In genomic region chr3:72445827-72446405, GRCh38 we compare ENCODE assay signal across 9 cellular contexts. TPM values are rescaled to one million over a fixed set of nuclear protein-coding genes. Genes with fewer than 3 reads are reported as not detected.
A peak's percentile ranks its signal among the peaks of the same experiment; 100 is the strongest.
DNase-seq lines count a peak whose midpoint lies in the region; FAIRE-seq and TF ChIP-seq lines count a peak whose summit lies in the region.
"Had no signal": no experiment of that assay in that cellular context is flagged by ENCODE, and none has a peak within 500 bp of the region (broad histone marks: within the 10 kb centered on the region; RNA-seq: fewer than 3 reads in every experiment).

No MANE protein-coding gene starts in this region.

- H3K4me3 ChIP-seq in thymus (ENCODE audit: low read length), result peak overlapping the region; percentile 90

- peaks cover 4% of the 10 kb centered on the region for H3K9me3 Mint-ChIP-seq in activated CD4-positive, alpha-beta T cell treated with anti-CD3 and anti-CD28 coated beads, Interleukin-2, amount 10 ng/mL, durations not matched to agents 24 days and 14 days
- peaks cover 3% of the 10 kb centered on the region for H3K9me3 Mint-ChIP-seq in activated naive CD8-positive, alpha-beta T cell treated with anti-CD3 and anti-CD28 coated beads for 36 hours

- H3K36me3 ChIP-seq in thymus (ENCODE audit: control insufficient read depth, insufficient read depth), result no peaks in the 10 kb centered on the region

- FAIRE-seq in GM12892 (lab: Jason Lieb, UNC), result no peak
- FAIRE-seq: G401.6 had no signal

- peaks cover 23% of the 10 kb centered on the region for H3K4me1 ChIP-seq in thymus (ENCODE audit: control insufficient read depth, insufficient read depth, low read length)

- no peak for TF ChIP-seq POLR2A in GM12892 (IDR thresholded peaks at IDR 0.05; ENCODE audit: low read depth, low read length)

- peaks cover 51% of the 10 kb centered on the region for H3K36me3 Mint-ChIP-seq in activated CD4-positive, alpha-beta T cell treated with anti-CD3 and anti-CD28 coated beads, Interleukin-2, amount 10 ng/mL, durations not matched to agents 24 days and 14 days (ENCODE audit: low read depth)
- H3K36me3 Mint-ChIP-seq in activated naive CD8-positive, alpha-beta T cell treated with anti-CD3 and anti-CD28 coated beads for 36 hours, result peaks cover 39% of the 10 kb centered on the region

- peak overlapping the region; percentile 92 for H3K4me3 Mint-ChIP-seq in activated CD4-positive, alpha-beta T cell treated with anti-CD3 and anti-CD28 coated beads, Interleukin-2, amount 10 ng/mL, durations not matched to agents 24 days and 14 days
- H3K4me3 Mint-ChIP-seq in activated naive CD8-positive, alpha-beta T cell treated with anti-CD3 and anti-CD28 coated beads for 36 hours, result peak overlapping the region; percentile 98

- peaks cover 52% of the 10 kb centered on the region for H3K4me1 Mint-ChIP-seq in activated CD4-positive, alpha-beta T cell treated with anti-CD3 and anti-CD28 coated beads, Interleukin-2, amount 10 ng/mL, durations not matched to agents 24 days and 14 days
- H3K4me1 Mint-ChIP-seq in activated naive CD8-positive, alpha-beta T cell treated with anti-CD3 and anti-CD28 coated beads for 36 hours, result peaks cover 49% of the 10 kb centered on the region

- peak overlapping the region; percentile 99 for H3K27ac Mint-ChIP-seq in activated CD4-positive, alpha-beta T cell treated with anti-CD3 and anti-CD28 coated beads, Interleukin-2, amount 10 ng/mL, durations not matched to agents 24 days and 14 days
- H3K27ac Mint-ChIP-seq in activated naive CD8-positive, alpha-beta T cell treated with anti-CD3 and anti-CD28 coated beads for 36 hours, result peak overlapping the region; percentile 96

- no peak overlapping the region for H3K27ac ChIP-seq in thymus (ENCODE audit: low read depth)

- no peaks in the 10 kb centered on the region for H3K27me3 Mint-ChIP-seq in activated CD4-positive, alpha-beta T cell treated with anti-CD3 and anti-CD28 coated beads, Interleukin-2, amount 10 ng/mL, durations not matched to agents 24 days and 14 days
- peaks cover 10% of the 10 kb centered on the region for H3K27me3 Mint-ChIP-seq in activated naive CD8-positive, alpha-beta T cell treated with anti-CD3 and anti-CD28 coated beads for 36 hours

- WGBS in thymus, result 1% methylated on average over 8 of the region's 8 CpGs

- intact Hi-C loops in activated CD4-positive, alpha-beta T cell treated with anti-CD3 and anti-CD28 coated beads, Interleukin-2, amount 10 ng/mL, durations not matched to agents 24 days and 14 days (cut with micrococcal nuclease), result loop anchor here (1.0 to 10.0 kb wide), 8 partner anchors 75 to 724 kb away; no protein-coding TSS in a partner anchor

- DNase-seq in activated CD4-positive, alpha-beta T cell treated with anti-CD3 and anti-CD28 coated beads, Interleukin-2, amount 10 ng/mL, durations not matched to agents 24 days and 14 days, result no peak
- no peak for DNase-seq in activated CD4-positive, alpha-beta T cell treated with anti-CD3 and anti-CD28 coated beads for 4 hours
- no peak for DNase-seq in activated naive CD8-positive, alpha-beta T cell treated with anti-CD3 and anti-CD28 coated beads for 36 hours
- DNase-seq in kidney glomerular epithelial cell (lab: John Stamatoyannopoulos, UW) (peak; percentile 25), DMS153 treated with DMSO at 0.1 percent for 48 hours (lab: John Stamatoyannopoulos, UW; ENCODE audit: unreplicated experiment) (no peak), GM12892 (ENCODE audit: insufficient read length) (no peak)
- DNase-seq in activated CD8-positive, alpha-beta memory T cell treated with anti-CD3 and anti-CD28 coated beads, Interleukin-2, amount 50 U/mL, for 48 hours, result no peak

- no peaks in the 10 kb centered on the region for H3K9me3 ChIP-seq in thymus (ENCODE audit: control insufficient read depth)

- no peaks in the 10 kb centered on the region for H3K27me3 ChIP-seq in thymus (ENCODE audit: control insufficient read depth, insufficient read depth)

RNA-seq across cellular contexts. Expression of gene RYBP, which starts 0.5 kb away (rescaled TPM):
- total RNA-seq in activated CD4-positive, alpha-beta T cell treated with anti-CD3 and anti-CD28 coated beads, Interleukin-2, amount 10 ng/mL, durations not matched to agents 24 days and 14 days, result 61.0 and 62.0 TPM in 2 replicates
- total RNA-seq in activated naive CD8-positive, alpha-beta T cell treated with anti-CD3 and anti-CD28 coated beads for 36 hours, result 10 to 100 TPM; 16.3 to 16.4 TPM
- 17.4 TPM for polyA plus RNA-seq in thymus
- polyA plus RNA-seq in GM12892 (2012; ENCODE audit: missing spikeins), result 10.9 TPM
